ENCODE assay signal across 8 cellular contexts in the genomic region with DNA sequence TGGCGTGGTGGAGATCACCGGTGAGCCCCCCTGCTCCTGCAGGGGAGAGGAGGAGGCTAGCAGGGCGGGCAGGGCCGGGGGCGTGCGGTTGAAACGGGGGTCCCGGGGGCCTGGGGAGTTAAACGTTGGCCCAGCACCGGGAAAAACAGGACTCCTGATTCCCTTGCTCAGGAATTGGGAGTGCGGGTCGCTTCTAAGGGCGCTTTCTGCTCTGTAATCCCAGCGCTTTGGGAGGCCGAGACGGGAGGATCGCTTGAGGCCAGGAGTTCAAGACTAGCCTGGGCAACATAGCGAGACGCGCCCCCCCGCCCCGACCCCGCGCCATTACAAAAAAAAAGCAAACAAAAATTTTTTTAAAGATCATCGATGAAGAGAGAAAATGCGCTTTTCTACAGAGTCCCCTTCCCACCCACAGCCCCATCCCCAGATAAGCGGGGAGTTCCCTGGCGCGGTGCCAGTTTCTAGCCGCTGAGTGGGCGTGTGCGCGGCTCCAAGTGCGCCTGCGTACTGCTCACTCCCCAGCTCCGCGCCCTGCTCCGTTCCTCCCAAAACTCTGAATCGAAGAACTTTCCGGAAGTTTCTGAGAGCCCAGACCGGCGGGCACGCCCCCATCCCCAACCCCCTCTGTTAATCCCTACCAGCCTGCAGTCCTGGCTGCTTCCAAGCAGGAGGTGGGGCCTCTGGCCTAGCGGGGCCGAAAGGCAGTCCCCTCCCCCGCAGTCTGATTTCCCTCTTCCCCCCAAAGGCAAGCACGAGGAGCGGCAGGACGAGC. TPM values are rescaled to one million over a fixed set of nuclear protein-coding genes. Genes with fewer than 3 reads are reported as not detected.
DNase-seq lines count a peak whose midpoint lies in the region; ATAC-seq and TF ChIP-seq lines count a peak whose summit lies in the region.

No MANE protein-coding gene starts in this region.

- TF ChIP-seq CTCF in right lobe of liver (IDR thresholded peaks at IDR 0.05) = no peak

- H3K4me3 Mint-ChIP-seq in activated CD4-positive, alpha-beta memory T cell treated with anti-CD3 and anti-CD28 coated beads for 36 hours = peak overlapping the region; percentile 83

- H3K27ac Mint-ChIP-seq in activated CD4-positive, alpha-beta memory T cell treated with anti-CD3 and anti-CD28 coated beads for 36 hours = peak overlapping the region; percentile 81

- CTCF ChIA-PET in activated CD4-positive, alpha-beta memory T cell treated with anti-CD3 and anti-CD28 coated beads for 36 hours (lab: Charles Lee) = interaction anchor here (0.6 to 2.8 kb wide), 6 partner anchors 9 to 423 kb away, joined by 3 to 12 read pairs (median 6); no protein-coding TSS in a partner anchor

- POLR2A ChIA-PET in activated CD4-positive, alpha-beta memory T cell treated with anti-CD3 and anti-CD28 coated beads for 36 hours (lab: Charles Lee) = interaction anchor here (1.0 to 1.7 kb wide), 3 partner anchors 12 to 56 kb away, joined by 3 to 7 read pairs (median 3); a partner anchor contains a TSS

- H3K27me3 ChIP-seq in right lobe of liver = no peaks in the 10 kb centered on the region

- H3K4me1 Mint-ChIP-seq in activated CD4-positive, alpha-beta memory T cell treated with anti-CD3 and anti-CD28 coated beads for 36 hours (ENCODE audit: low read depth) = peaks cover 12% of the 10 kb centered on the region

- no peaks in the 10 kb centered on the region for H3K9me3 ChIP-seq in right lobe of liver

- peak overlapping the region; percentile 75 to 87 (median 77) for H3K4me3 ChIP-seq in right lobe of liver

- ATAC-seq in HG02571 (IDR thresholded peaks at IDR 0.05; ENCODE audit: unreplicated experiment) = peak; percentile 46
- peak; percentile 58 to 71 (median 64) for ATAC-seq in right lobe of liver
- no peak for ATAC-seq in GM18502 (IDR thresholded peaks at IDR 0.05; ENCODE audit: poor library complexity, unreplicated experiment)

- H3K27me3 Mint-ChIP-seq in activated CD4-positive, alpha-beta memory T cell treated with anti-CD3 and anti-CD28 coated beads for 36 hours = peaks cover 3% of the 10 kb centered on the region

- peaks cover 0 to 33% (median 16%) of the 10 kb centered on the region in 4 donors for H3K4me1 ChIP-seq in right lobe of liver

- no peaks in the 10 kb centered on the region for H3K9me3 Mint-ChIP-seq in activated CD4-positive, alpha-beta memory T cell treated with anti-CD3 and anti-CD28 coated beads for 36 hours

- TF ChIP-seq POLR2A in right lobe of liver (IDR thresholded peaks at IDR 0.05) = peak; percentile 70

- peak overlapping the region; percentile 100 for H3K27ac ChIP-seq in right lobe of liver

- WGBS in right lobe of liver (ENCODE audit: insufficient coverage, low coverage, low lambda C conversion rate, missing lambda C conversion rate) = 0% methylated on average over 17 of the region's 49 CpGs

- H3K36me3 ChIP-seq in right lobe of liver = peaks cover 0 to 3% (median 0%) of the 10 kb centered on the region in 4 donors

- DNase-seq in DMS79 (lab: John Stamatoyannopoulos, UW) (peak; percentile 36), NCI-H526 treated with DMSO at 0.1 percent for 48 hours (lab: John Stamatoyannopoulos, UW) (peak; percentile 38), dermis microvascular lymphatic vessel endothelial cell (ENCODE audit: low read depth in 2 of 2) (peak; percentile 83 to 91), right lobe of liver (peak; percentile 92 to 93 (median 93))
- DNase-seq in activated CD4-positive, alpha-beta memory T cell treated with anti-CD3 and anti-CD28 coated beads for 36 hours = peak; percentile 87
- DNase-seq in stimulated activated CD4-positive, alpha-beta T cell treated with anti-CD3 and anti-CD28 coated beads, Interleukin-4, amount 100 ng/mL, for 1 hour = peak; percentile 82

- H3K36me3 Mint-ChIP-seq in activated CD4-positive, alpha-beta memory T cell treated with anti-CD3 and anti-CD28 coated beads for 36 hours = no peaks in the 10 kb centered on the region

- intact Hi-C loops in activated CD4-positive, alpha-beta memory T cell treated with anti-CD3 and anti-CD28 coated beads for 36 hours (cut with micrococcal nuclease) = loop anchor here (1.0 kb wide), 2 partner anchors 11 to 15 kb away; no protein-coding TSS in a partner anchor
- intact Hi-C loops in right lobe of liver (cut with DNase I) = no loop called here

RNA-seq across cellular contexts. Expression of a gene that starts 0.8 kb away (rescaled TPM):
- 100 to 1,000 TPM; 119 to 127 TPM for total RNA-seq in activated CD4-positive, alpha-beta memory T cell treated with anti-CD3 and anti-CD28 coated beads for 36 hours
- 72.3 and 134 TPM in 2 replicates for total RNA-seq in dermis microvascular lymphatic vessel endothelial cell
- 100 to 1,000 TPM in 5 of 6 experiments, 10 to 100 TPM in 1; 64.4 to 275 (median 234) TPM for total RNA-seq in right lobe of liver

RNA-seq across cellular contexts. Expression of a gene that starts 55.5 kb away (rescaled TPM):
- total RNA-seq in activated CD4-positive, alpha-beta memory T cell treated with anti-CD3 and anti-CD28 coated beads for 36 hours = 100 to 1,000 TPM; 127 TPM
- total RNA-seq in dermis microvascular lymphatic vessel endothelial cell = 84.6 and 122 TPM in 2 replicates
- total RNA-seq in right lobe of liver = 10 to 100 TPM; 43.5 to 69.1 (median 58.4) TPM

Comparison
In these comparisons a context has a peak if more than half of its experiments do, and no peak if none do; other contexts are left out.
1. DNase-seq: peak in every context shown above with its lines; median percentile 93 in right lobe of liver; 87 in activated CD4-positive, alpha-beta memory T cell treated with anti-CD3 and anti-CD28 coated beads for 36 hours; 87 in dermis microvascular lymphatic vessel endothelial cell; 82 in stimulated activated CD4-positive, alpha-beta T cell treated with anti-CD3 and anti-CD28 coated beads, Interleukin-4, amount 100 ng/mL, for 1 hour; 38 in NCI-H526 treated with DMSO at 0.1 percent for 48 hours; 36 in DMS79.